ENCODE assay signal across 37 cellular contexts in the genomic region with DNA sequence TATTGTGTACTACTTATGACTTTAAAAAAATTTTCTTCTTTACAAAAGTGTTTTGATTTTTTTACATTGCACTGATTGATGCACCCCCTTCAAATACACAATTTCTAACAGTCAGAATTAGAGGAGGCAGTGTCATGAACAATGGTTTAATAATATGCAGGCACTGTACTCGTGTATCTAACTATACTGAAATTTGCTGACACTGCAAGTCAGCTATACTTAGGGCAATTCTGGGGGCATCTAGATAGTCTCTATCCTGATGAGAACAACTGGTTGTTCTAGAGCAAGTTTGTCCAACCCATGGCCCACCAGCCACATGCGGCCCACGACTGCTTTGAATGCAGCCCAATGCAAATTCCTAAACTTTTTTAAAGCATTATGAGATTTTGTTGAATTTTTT.
"Had no signal": no experiment of that assay in that cellular context is flagged by ENCODE, and none has a peak within 500 bp of the region (broad histone marks: within the 10 kb centered on the region; RNA-seq: fewer than 3 reads in every experiment).

No MANE protein-coding gene starts in this region.

- H3K4me3 ChIP-seq: adrenal gland, body of pancreas, breast epithelium had no signal

- H3K27ac ChIP-seq: adrenal gland, body of pancreas, brain microvascular endothelial cell, breast epithelium, VCaP had no signal

- H3K27ac Mint-ChIP-seq: activated B cell treated with CpG ODN at 0.5 μM for 24 hours; activated CD4-positive, alpha-beta memory T cell treated with anti-CD3 and anti-CD28 coated beads for 36 hours; activated CD4-positive, alpha-beta T cell treated with anti-CD3 and anti-CD28 coated beads, Interleukin-2, amount 10 ng/mL, durations not matched to agents 24 days and 14 days; activated CD8-positive, alpha-beta T cell treated with anti-CD3 and anti-CD28 coated beads for 36 hours; activated naive CD4-positive, alpha-beta T cell treated with anti-CD3 and anti-CD28 coated beads for 36 hours; activated naive CD4-positive, alpha-beta T cell treated with anti-CD3 and anti-CD28 coated beads, Interleukin-2, amount 50 U/mL, for 72 hours; activated naive CD8-positive, alpha-beta T cell treated with anti-CD3 and anti-CD28 coated beads for 36 hours; activated T-cell treated with anti-CD3 and anti-CD28 coated beads, Interleukin-2, amount 50 U/mL, for 72 hours; activated T-helper 1 cell treated with anti-CD3 and anti-CD28 coated beads, Interleukin-12 subunit alpha, Interleukin-12 subunit beta, Interleukin-2, Interleukin-4 antibody, amounts not matched to agents 30 ng/mL and 10 ng/mL and 1 ng/mL, durations not matched to agents 14 hours and 24 hours and 36 hours; activated T-helper 17 cell treated with anti-CD3 and anti-CD28 coated beads, Interleukin-2, amount 50 U/mL, for 72 hours; T-helper 1 cell treated with Interleukin-12 subunit alpha and Interleukin-12 subunit beta and Interleukin-4 antibody, amounts not matched to agents 30 μg/mL and 1 μg/mL, for 36 hours; T-helper 2 cell treated with Interferon-gamma antibody and Interleukin-4, amounts not matched to agents 5 μg/mL and 100 μg/mL, for 36 hours had no signal

- H3K36me3 ChIP-seq: adrenal gland, brain microvascular endothelial cell, breast epithelium had no signal

- H3K27me3 Mint-ChIP-seq: activated B cell treated with CpG ODN at 0.5 μM for 24 hours; activated CD4-positive, alpha-beta T cell treated with anti-CD3 and anti-CD28 coated beads, Interleukin-2, amount 10 ng/mL, durations not matched to agents 24 days and 14 days had no signal

- H3K9me3 ChIP-seq: adrenal gland, body of pancreas, breast epithelium had no signal

- H3K4me3 Mint-ChIP-seq: activated B cell treated with CpG ODN at 0.5 μM for 24 hours; activated CD4-positive, alpha-beta memory T cell treated with anti-CD3 and anti-CD28 coated beads for 36 hours; activated CD4-positive, alpha-beta T cell treated with anti-CD3 and anti-CD28 coated beads, Interleukin-2, amount 10 ng/mL, durations not matched to agents 24 days and 14 days; activated CD8-positive, alpha-beta T cell treated with anti-CD3 and anti-CD28 coated beads for 36 hours; activated naive CD4-positive, alpha-beta T cell treated with anti-CD3 and anti-CD28 coated beads for 36 hours; activated naive CD8-positive, alpha-beta T cell treated with anti-CD3 and anti-CD28 coated beads for 36 hours; activated T-cell treated with anti-CD3 and anti-CD28 coated beads, Interleukin-2, amount 50 U/mL, for 4 hours; activated T-cell treated with anti-CD3 and anti-CD28 coated beads, Interleukin-2, amount 50 U/mL, for 72 hours; activated T-helper 1 cell treated with anti-CD3 and anti-CD28 coated beads, Interleukin-12 subunit alpha, Interleukin-12 subunit beta, Interleukin-2, Interleukin-4 antibody, amounts not matched to agents 30 ng/mL and 10 ng/mL and 1 ng/mL, durations not matched to agents 14 hours and 24 hours and 36 hours; activated T-helper 17 cell treated with anti-CD3 and anti-CD28 coated beads, Interleukin-2, amount 50 U/mL, for 72 hours; T-helper 1 cell treated with Interleukin-12 subunit alpha and Interleukin-12 subunit beta and Interleukin-4 antibody, amounts not matched to agents 30 μg/mL and 1 μg/mL, for 36 hours; T-helper 2 cell treated with Interferon-gamma antibody and Interleukin-4, amounts not matched to agents 5 μg/mL and 100 μg/mL, for 36 hours had no signal

- ATAC-seq: activated CD8-positive, alpha-beta T cell treated with anti-CD3 and anti-CD28 coated beads for 36 hours; activated naive CD4-positive, alpha-beta T cell treated with anti-CD3 and anti-CD28 coated beads, Interleukin-2, amount 50 U/mL, for 72 hours; activated T-cell treated with anti-CD3 and anti-CD28 coated beads, Interleukin-2, amount 50 U/mL, for 4 hours; activated T-cell treated with anti-CD3 and anti-CD28 coated beads, Interleukin-2, amount 50 U/mL, for 72 hours; activated T-helper 17 cell treated with anti-CD3 and anti-CD28 coated beads, Interleukin-2, amount 50 U/mL, for 72 hours; body of pancreas had no signal

- H3K27me3 ChIP-seq: adrenal gland, body of pancreas, brain microvascular endothelial cell, breast epithelium had no signal

- DNase-seq: activated B cell treated with CpG ODN at 0.5 μM for 24 hours; activated CD4-positive, alpha-beta memory T cell treated with anti-CD3 and anti-CD28 coated beads for 36 hours; activated CD4-positive, alpha-beta T cell treated with anti-CD3 and anti-CD28 coated beads for 4 hours; activated CD4-positive, alpha-beta T cell treated with anti-CD3 and anti-CD28 coated beads, Interleukin-2, amount 10 ng/mL, durations not matched to agents 24 days and 14 days; activated CD4-positive, alpha-beta T cell treated with anti-CD3 and anti-CD28 coated beads, Interleukin-2, amount 50 U/mL, for 1 hour; activated CD4-positive, alpha-beta T cell treated with anti-CD3 and anti-CD28 coated beads, Interleukin-2, amount 50 U/mL, for 4 hours; activated CD4-positive, CD25-positive, alpha-beta regulatory T cell treated with anti-CD3 and anti-CD28 coated beads, Interleukin-2, amount 50 U/mL, for 72 hours; activated CD8-positive, alpha-beta memory T cell treated with anti-CD3 and anti-CD28 coated beads, Interleukin-2, amount 50 U/mL, for 4 hours; activated CD8-positive, alpha-beta T cell treated with anti-CD3 and anti-CD28 coated beads for 36 hours; activated effector memory CD4-positive, alpha-beta T cell treated with anti-CD3 and anti-CD28 coated beads, Interleukin-2, amount 50 U/mL, for 16 hours; activated gamma-delta T cell treated with Interleukin-2 at 50 U/mL for 16 hours; activated naive CD4-positive, alpha-beta T cell; activated naive CD4-positive, alpha-beta T cell treated with anti-CD3 and anti-CD28 coated beads for 36 hours; activated naive CD4-positive, alpha-beta T cell treated with anti-CD3 and anti-CD28 coated beads, Interleukin-2, amount 50 U/mL, for 16 hours; activated naive CD8-positive, alpha-beta T cell treated with anti-CD3 and anti-CD28 coated beads for 36 hours; activated T-cell treated with anti-CD3 and anti-CD28 coated beads for 4 hours; activated T-cell treated with anti-CD3 and anti-CD28 coated beads, Interleukin-2, amount 50 U/mL, for 1 hour; activated T-cell treated with anti-CD3 and anti-CD28 coated beads, Interleukin-2, amount 50 U/mL, for 4 hours; activated T-cell treated with anti-CD3 and anti-CD28 coated beads, Interleukin-2, amount 50 U/mL, for 72 hours; adrenal gland; amniotic stem cell; aorta; body of pancreas; brain microvascular endothelial cell; central memory CD4-positive, alpha-beta T cell; T-helper 1 cell; T-helper 2 cell; T-helper 9 cell had no signal

- H3K36me3 Mint-ChIP-seq: activated CD4-positive, alpha-beta memory T cell treated with anti-CD3 and anti-CD28 coated beads for 36 hours; activated naive CD4-positive, alpha-beta T cell treated with anti-CD3 and anti-CD28 coated beads, Interleukin-2, amount 50 U/mL, for 72 hours; activated naive CD8-positive, alpha-beta T cell treated with anti-CD3 and anti-CD28 coated beads for 36 hours had no signal

- H3K4me1 ChIP-seq: adrenal gland, body of pancreas, breast epithelium had no signal

- H3K4me1 Mint-ChIP-seq: activated B cell treated with CpG ODN at 0.5 μM for 24 hours; activated CD4-positive, alpha-beta T cell treated with anti-CD3 and anti-CD28 coated beads, Interleukin-2, amount 10 ng/mL, durations not matched to agents 24 days and 14 days; activated naive CD8-positive, alpha-beta T cell treated with anti-CD3 and anti-CD28 coated beads for 36 hours; activated T-helper 17 cell treated with anti-CD3 and anti-CD28 coated beads, Interleukin-2, amount 50 U/mL, for 72 hours had no signal

- FAIRE-seq: astrocyte, TTC549 had no signal

- H3K9me3 Mint-ChIP-seq: activated CD4-positive, alpha-beta memory T cell treated with anti-CD3 and anti-CD28 coated beads for 36 hours; activated CD4-positive, alpha-beta T cell treated with anti-CD3 and anti-CD28 coated beads, Interleukin-2, amount 10 ng/mL, durations not matched to agents 24 days and 14 days; activated CD8-positive, alpha-beta T cell treated with anti-CD3 and anti-CD28 coated beads for 36 hours; activated naive CD4-positive, alpha-beta T cell treated with anti-CD3 and anti-CD28 coated beads for 36 hours; activated naive CD8-positive, alpha-beta T cell treated with anti-CD3 and anti-CD28 coated beads for 36 hours; activated T-cell treated with anti-CD3 and anti-CD28 coated beads, Interleukin-2, amount 50 U/mL, for 4 hours; activated T-cell treated with anti-CD3 and anti-CD28 coated beads, Interleukin-2, amount 50 U/mL, for 72 hours; activated T-helper 1 cell treated with anti-CD3 and anti-CD28 coated beads, Interleukin-12 subunit alpha, Interleukin-12 subunit beta, Interleukin-2, Interleukin-4 antibody, amounts not matched to agents 30 ng/mL and 10 ng/mL and 1 ng/mL, durations not matched to agents 14 hours and 24 hours and 36 hours; T-helper 1 cell treated with Interleukin-12 subunit alpha and Interleukin-12 subunit beta and Interleukin-4 antibody, amounts not matched to agents 30 μg/mL and 1 μg/mL, for 36 hours; T-helper 2 cell treated with Interferon-gamma antibody and Interleukin-4, amounts not matched to agents 5 μg/mL and 100 μg/mL, for 36 hours had no signal
